In genomic region chr17:998111-998510, GRCh38 we compare ENCODE assay signal across 11 cellular contexts. TPM values are rescaled to one million over a fixed set of nuclear protein-coding genes. Genes with fewer than 3 reads are reported as not detected.
A peak's percentile ranks its signal among the peaks of the same experiment; 100 is the strongest.
DNase-seq lines count a peak whose midpoint lies in the region; ATAC-seq lines count a peak whose summit lies in the region.
"Had no signal": no experiment of that assay in that cellular context is flagged by ENCODE, and none has a peak within 500 bp of the region (broad histone marks: within the 10 kb centered on the region; RNA-seq: fewer than 3 reads in every experiment).

No MANE protein-coding gene starts in this region.

- peaks cover 25% of the 10 kb centered on the region for H3K4me1 Mint-ChIP-seq in activated naive CD4-positive, alpha-beta T cell treated with anti-CD3 and anti-CD28 coated beads, Interleukin-2, amount 50 U/mL, for 24 hours
- H3K4me1 Mint-ChIP-seq in activated T-helper 1 cell treated with anti-CD3 and anti-CD28 coated beads, Interleukin-12 subunit alpha, Interleukin-12 subunit beta, Interleukin-2, Interleukin-4 antibody, amounts not matched to agents 30 ng/mL and 10 ng/mL and 1 ng/mL, durations not matched to agents 14 hours and 24 hours and 36 hours (ENCODE audit: low read depth) = peaks cover 25% of the 10 kb centered on the region

- H3K27me3 ChIP-seq in iPS-18a (ENCODE audit: control insufficient read depth, insufficient read depth, low read length) (peaks cover 4% of the 10 kb centered on the region), stomach smooth muscle (ENCODE audit: control insufficient read depth in 1 of 2, insufficient read depth in 2 of 2, low read length in 2 of 2) (no peaks in the 10 kb centered on the region)

- H3K9ac ChIP-seq in iPS-18a (ENCODE audit: low read length) (no peak overlapping the region), stomach smooth muscle (ENCODE audit: low read length in 2 of 2) (peak overlapping the region in 1 of 2 donors; percentile 36)

- no peak for DNase-seq in activated naive CD4-positive, alpha-beta T cell treated with Interleukin-2 at 50 U/mL for 16 hours
- no peak for DNase-seq in activated T-helper 1 cell treated with anti-CD3 and anti-CD28 coated beads, Interleukin-12 subunit alpha, Interleukin-12 subunit beta, Interleukin-2, Interleukin-4 antibody, amounts not matched to agents 30 ng/mL and 10 ng/mL and 1 ng/mL, durations not matched to agents 14 hours and 24 hours and 36 hours (ENCODE audit: low spot score)
- DNase-seq in DMS 273 treated with DMSO at 0.1 percent for 48 hours (lab: John Stamatoyannopoulos, UW) = no peak
- no peak for DNase-seq in medulla oblongata (ENCODE audit: extremely low spot score)
- DNase-seq: activated CD8-positive, alpha-beta memory T cell treated with anti-CD3 and anti-CD28 coated beads, Interleukin-2, amount 50 U/mL, for 48 hours; COR-L47; NCI-H1436 treated with DMSO at 0.1 percent for 48 hours had no signal

- H3K4me3 Mint-ChIP-seq in activated naive CD4-positive, alpha-beta T cell treated with anti-CD3 and anti-CD28 coated beads, Interleukin-2, amount 50 U/mL, for 24 hours = peak overlapping the region; percentile 98
- H3K4me3 Mint-ChIP-seq in activated T-helper 1 cell treated with anti-CD3 and anti-CD28 coated beads, Interleukin-12 subunit alpha, Interleukin-12 subunit beta, Interleukin-2, Interleukin-4 antibody, amounts not matched to agents 30 ng/mL and 10 ng/mL and 1 ng/mL, durations not matched to agents 14 hours and 24 hours and 36 hours = peak overlapping the region; percentile 91

- ATAC-seq in GM18511 (IDR thresholded peaks at IDR 0.05; ENCODE audit: unreplicated experiment) = no peak

- peak overlapping the region; percentile 98 for H3K4me3 ChIP-seq in iPS-18a (ENCODE audit: low read length)
- H3K4me3 ChIP-seq in stomach smooth muscle (ENCODE audit: low read length in 2 of 2) = peak overlapping the region; percentile 85 to 99

- H3K27ac Mint-ChIP-seq in activated naive CD4-positive, alpha-beta T cell treated with anti-CD3 and anti-CD28 coated beads, Interleukin-2, amount 50 U/mL, for 24 hours = peak overlapping the region; percentile 93
- H3K27ac Mint-ChIP-seq in activated T-helper 1 cell treated with anti-CD3 and anti-CD28 coated beads, Interleukin-12 subunit alpha, Interleukin-12 subunit beta, Interleukin-2, Interleukin-4 antibody, amounts not matched to agents 30 ng/mL and 10 ng/mL and 1 ng/mL, durations not matched to agents 14 hours and 24 hours and 36 hours = peak overlapping the region; percentile 76

- intact Hi-C loops in activated T-helper 1 cell treated with anti-CD3 and anti-CD28 coated beads, Interleukin-12 subunit alpha, Interleukin-12 subunit beta, Interleukin-2, Interleukin-4 antibody, amounts not matched to agents 30 ng/mL and 10 ng/mL and 1 ng/mL, durations not matched to agents 14 hours and 24 hours and 36 hours (cut with micrococcal nuclease) = no loop called here

- H3K9me3 ChIP-seq in iPS-18a (ENCODE audit: control insufficient read depth, low read depth, low read length) = no peaks in the 10 kb centered on the region
- no peaks in the 10 kb centered on the region for H3K9me3 ChIP-seq in stomach smooth muscle (ENCODE audit: control insufficient read depth in 2 of 2, low read length in 2 of 2)

- H3K27ac ChIP-seq in iPS-18a (ENCODE audit: low read length) (no peak overlapping the region), stomach smooth muscle (ENCODE audit: low read length) (no peak overlapping the region)

- peaks cover 11% of the 10 kb centered on the region for H3K36me3 Mint-ChIP-seq in activated naive CD4-positive, alpha-beta T cell treated with anti-CD3 and anti-CD28 coated beads, Interleukin-2, amount 50 U/mL, for 24 hours
- H3K36me3 Mint-ChIP-seq in activated T-helper 1 cell treated with anti-CD3 and anti-CD28 coated beads, Interleukin-12 subunit alpha, Interleukin-12 subunit beta, Interleukin-2, Interleukin-4 antibody, amounts not matched to agents 30 ng/mL and 10 ng/mL and 1 ng/mL, durations not matched to agents 14 hours and 24 hours and 36 hours (ENCODE audit: low read depth) = peaks cover 22% of the 10 kb centered on the region

- H3K9me3 Mint-ChIP-seq in activated naive CD4-positive, alpha-beta T cell treated with anti-CD3 and anti-CD28 coated beads, Interleukin-2, amount 50 U/mL, for 24 hours = no peaks in the 10 kb centered on the region
- H3K9me3 Mint-ChIP-seq in activated T-helper 1 cell treated with anti-CD3 and anti-CD28 coated beads, Interleukin-12 subunit alpha, Interleukin-12 subunit beta, Interleukin-2, Interleukin-4 antibody, amounts not matched to agents 30 ng/mL and 10 ng/mL and 1 ng/mL, durations not matched to agents 14 hours and 24 hours and 36 hours = peaks cover 21% of the 10 kb centered on the region

- H3K27me3 Mint-ChIP-seq in activated naive CD4-positive, alpha-beta T cell treated with anti-CD3 and anti-CD28 coated beads, Interleukin-2, amount 50 U/mL, for 24 hours = no peaks in the 10 kb centered on the region
- H3K27me3 Mint-ChIP-seq in activated T-helper 1 cell treated with anti-CD3 and anti-CD28 coated beads, Interleukin-12 subunit alpha, Interleukin-12 subunit beta, Interleukin-2, Interleukin-4 antibody, amounts not matched to agents 30 ng/mL and 10 ng/mL and 1 ng/mL, durations not matched to agents 14 hours and 24 hours and 36 hours (ENCODE audit: insufficient read depth) = no peaks in the 10 kb centered on the region

- H3K36me3 ChIP-seq in iPS-18a (ENCODE audit: control insufficient read depth, low read depth, low read length) (peaks cover 23% of the 10 kb centered on the region), stomach smooth muscle (ENCODE audit: control insufficient read depth in 2 of 2, insufficient read depth in 2 of 2, low read length in 2 of 2) (peaks cover 4 to 19% of the 10 kb centered on the region in 2 donors)

- H3K4me1 ChIP-seq in iPS-18a (ENCODE audit: control insufficient read depth, low read depth, low read length) (no peaks in the 10 kb centered on the region), stomach smooth muscle (ENCODE audit: control insufficient read depth, insufficient read depth, low read length) (peaks cover 49% of the 10 kb centered on the region)

RNA-seq across cellular contexts. Expression of gene TIMM22, which starts 1.2 kb away (rescaled TPM):
- total RNA-seq in activated T-helper 1 cell treated with anti-CD3 and anti-CD28 coated beads, Interleukin-12 subunit alpha, Interleukin-12 subunit beta, Interleukin-2, Interleukin-4 antibody, amounts not matched to agents 30 ng/mL and 10 ng/mL and 1 ng/mL, durations not matched to agents 14 hours and 24 hours and 36 hours = 14.6 and 17.3 TPM in 2 replicates

RNA-seq across cellular contexts. Expression of gene NXN, which starts 18.5 kb away (rescaled TPM):
- total RNA-seq in activated T-helper 1 cell treated with anti-CD3 and anti-CD28 coated beads, Interleukin-12 subunit alpha, Interleukin-12 subunit beta, Interleukin-2, Interleukin-4 antibody, amounts not matched to agents 30 ng/mL and 10 ng/mL and 1 ng/mL, durations not matched to agents 14 hours and 24 hours and 36 hours = 0.24 and 0.31 TPM in 2 replicates
